ENCODE assay signal across 16 cellular contexts in genomic region chr4:133000012-133000411, GRCh38.
DNase-seq lines count a peak whose midpoint lies in the region; ATAC-seq, FAIRE-seq and TF ChIP-seq lines count a peak whose summit lies in the region.
"Had no signal": no experiment of that assay in that cellular context is flagged by ENCODE, and none has a peak within 500 bp of the region (broad histone marks: within the 10 kb centered on the region; RNA-seq: fewer than 3 reads in every experiment).

No MANE protein-coding gene starts in this region.

- H3K4me3 ChIP-seq in GM12878 (no peak overlapping the region), mesenchymal stem cell (ENCODE audit: insufficient read depth in 1 of 2, low read depth in 1 of 2, low read length in 2 of 2) (no peak overlapping the region), GM23248 (no peak overlapping the region)
- H3K4me3 ChIP-seq: heart right ventricle, psoas muscle, testis had no signal

- no peak overlapping the region for H2BK12ac ChIP-seq in mesenchymal stem cell (ENCODE audit: low read length in 2 of 2)

- no peak overlapping the region for H3K23ac ChIP-seq in mesenchymal stem cell (ENCODE audit: low read length in 2 of 2)

- DNase-seq in NAMALWA (ENCODE audit: low spot score), result peak; percentile 16
- DNase-seq in GM12878 (ENCODE audit: low read depth, low spot score), result no peak
- peak; percentile 70 for DNase-seq in mesenchymal stem cell
- DNase-seq in activated effector memory CD4-positive, alpha-beta T cell treated with Interleukin-2 at 50 U/mL for 16 hours, result no peak
- no peak for DNase-seq in D341Med (ENCODE audit: low spot score)
- no peak for DNase-seq in GM23248
- DNase-seq: activated gamma-delta T cell, caudate nucleus, heart right ventricle, NCI-H2227 treated with DMSO at 0.1 percent for 48 hours, psoas muscle, testis, WERI-Rb-1 had no signal

- RAD21 ChIA-PET in GM12878 (lab: Charles Lee; ENCODE audit: unreplicated experiment), result no interaction called here

- H3K4me1 Mint-ChIP-seq in activated T-helper 17 cell treated with anti-CD3 and anti-CD28 coated beads, Interleukin-2, amount 50 U/mL, for 72 hours, result no peaks in the 10 kb centered on the region

- no peaks in the 10 kb centered on the region for H3F3A ChIP-seq in GM23248 (ENCODE audit: insufficient read depth)

- H3K4me1 ChIP-seq in GM12878 (ENCODE audit: control insufficient read depth, insufficient read depth, low read length), result no peaks in the 10 kb centered on the region
- no peaks in the 10 kb centered on the region for H3K4me1 ChIP-seq in mesenchymal stem cell (ENCODE audit: control insufficient read depth, insufficient read depth, low read depth, low read length)
- no peaks in the 10 kb centered on the region for H3K4me1 ChIP-seq in GM23248 (ENCODE audit: insufficient read depth)
- H3K4me1 ChIP-seq: heart right ventricle, psoas muscle, testis had no signal

- H2AK5ac ChIP-seq in mesenchymal stem cell (ENCODE audit: low read length, severe bottlenecking), result no peak overlapping the region

- CTCF ChIA-PET in GM12878 (lab: Yijun Ruan, JAX), result no interaction called here

- H2AFZ ChIP-seq in GM12878 (ENCODE audit: control insufficient read depth, low read depth, low read length) (no peak overlapping the region), mesenchymal stem cell (ENCODE audit: low read depth, low read length) (no peak overlapping the region), GM23248 (no peak overlapping the region)

- H3K18ac ChIP-seq in mesenchymal stem cell (ENCODE audit: low read depth in 1 of 2, low read length in 2 of 2), result no peak overlapping the region

- H3K27ac ChIP-seq in GM12878 (ENCODE audit: control insufficient read depth, insufficient read depth) (no peak overlapping the region), mesenchymal stem cell (ENCODE audit: low read length, poor library complexity, severe bottlenecking) (no peak overlapping the region), GM23248 (no peak overlapping the region)
- H3K27ac ChIP-seq: heart right ventricle, psoas muscle, testis, WERI-Rb-1 had no signal

- no peak overlapping the region for H2BK120ac ChIP-seq in mesenchymal stem cell (ENCODE audit: low read depth, low read length)

- FAIRE-seq in GM12878 (lab: Jason Lieb, UNC), result no peak

- BruUV-seq in GM12878 (replicated peaks; lab: Mats Ljungman, UMichigan), result no TSS peak

- H3K9ac ChIP-seq in GM12878 (ENCODE audit: control insufficient read depth, insufficient read depth, low read length) (no peak overlapping the region), mesenchymal stem cell (ENCODE audit: low read length) (no peak overlapping the region), GM23248 (no peak overlapping the region)

- peaks cover 3% of the 10 kb centered on the region for H3K9me3 Mint-ChIP-seq in activated T-helper 17 cell treated with anti-CD3 and anti-CD28 coated beads, Interleukin-2, amount 50 U/mL, for 72 hours

- no peak overlapping the region for H3K4ac ChIP-seq in mesenchymal stem cell (ENCODE audit: low read depth in 1 of 2, low read length in 2 of 2)

- TF ChIP-seq CTCF in GM12878 (IDR thresholded peaks at IDR 0.05 in 2 of 3, conservative IDR thresholded peaks at IDR 0.05 in 1 of 3; ENCODE audit: control insufficient read depth in 2 of 3, extremely low read depth in 1 of 3, insufficient read depth in 1 of 3, low read depth in 3 of 3, low read length in 3 of 3), result no peak

- TF ChIP-seq POLR2A in GM12878 (IDR thresholded peaks at IDR 0.05; ENCODE audit: low read depth, low read length), result no peak

- TF ChIP-seq EP300 in GM12878 (IDR thresholded peaks at IDR 0.05; ENCODE audit: borderline replicate concordance in 1 of 2, control insufficient read depth in 1 of 2, low read depth in 2 of 2, low read length in 2 of 2), result no peak

- H3K27ac Mint-ChIP-seq in activated T-helper 17 cell treated with anti-CD3 and anti-CD28 coated beads, Interleukin-2, amount 50 U/mL, for 72 hours, result no peak overlapping the region

- no peaks in the 10 kb centered on the region; the same call in 1 of the 2 replicates for H3K9me2 ChIP-seq in GM23248 (ENCODE audit: insufficient read depth)

- H3K4me2 ChIP-seq in GM12878 (ENCODE audit: control insufficient read depth, insufficient read depth), result no peak overlapping the region
- H3K4me2 ChIP-seq in mesenchymal stem cell (ENCODE audit: low read length, poor library complexity, severe bottlenecking), result no peak overlapping the region
- no peak overlapping the region for H3K4me2 ChIP-seq in GM23248 (ENCODE audit: unreplicated experiment)

- SMC1A ChIA-PET in GM12878 (lab: Charles Lee; ENCODE audit: uncharacterized antibody, unreplicated experiment), result no interaction called here

- no peaks in the 10 kb centered on the region for H3K9me3 ChIP-seq in GM12878 (replicated peaks; ENCODE audit: control insufficient read depth, insufficient read depth, low read length)
- peaks cover 29% of the 10 kb centered on the region for H3K9me3 ChIP-seq in mesenchymal stem cell (ENCODE audit: control insufficient read depth, low read length)
- H3K9me3 ChIP-seq in GM23248 (ENCODE audit: low read depth), result no peaks in the 10 kb centered on the region
- H3K9me3 ChIP-seq: psoas muscle, testis had no signal

- no peak for TF ChIP-seq RAD21 in GM12878 (IDR thresholded peaks at IDR 0.05; ENCODE audit: insufficient read depth, low read depth, low read length)

- H3K79me2 ChIP-seq in GM12878 (ENCODE audit: control insufficient read depth, insufficient read depth, low read length) (no peaks in the 10 kb centered on the region), GM23248 (ENCODE audit: insufficient read depth) (no peaks in the 10 kb centered on the region)

- no peaks in the 10 kb centered on the region for H3K79me1 ChIP-seq in mesenchymal stem cell (replicated peaks; ENCODE audit: low read length, poor library complexity, severe bottlenecking)

- H3K4me3 Mint-ChIP-seq in activated T-helper 17 cell treated with anti-CD3 and anti-CD28 coated beads, Interleukin-2, amount 50 U/mL, for 72 hours, result no peak overlapping the region

- ATAC-seq in GM18868 (IDR thresholded peaks at IDR 0.05; ENCODE audit: unreplicated experiment) (peak; percentile 58), GM12878 (no peak)
- ATAC-seq in activated T-helper 17 cell treated with anti-CD3 and anti-CD28 coated beads, Interleukin-2, amount 50 U/mL, for 72 hours (replicated peaks), result no peak
- ATAC-seq: heart right ventricle, psoas muscle, SK-N-SH treated with all-trans-retinoic acid at 6 μM for 48 hours had no signal

- intact Hi-C loops in GM12878 (cut with micrococcal nuclease; ENCODE audit: unreplicated experiment), result no loop called here

- H4K20me1 ChIP-seq in GM12878 (ENCODE audit: control insufficient read depth, insufficient read depth) (no peaks in the 10 kb centered on the region), GM23248 (ENCODE audit: insufficient read depth) (no peaks in the 10 kb centered on the region)

- no peak overlapping the region for H4K8ac ChIP-seq in mesenchymal stem cell (ENCODE audit: low read length)

- H2BK15ac ChIP-seq in mesenchymal stem cell (ENCODE audit: low read depth, poor library complexity, severe bottlenecking), result no peak overlapping the region

- no peaks in the 10 kb centered on the region for H3K27me3 ChIP-seq in GM12878 (replicated peaks in 1 of 2; ENCODE audit: control insufficient read depth in 2 of 2, insufficient read depth in 2 of 2, low read length in 1 of 2)
- H3K27me3 ChIP-seq in mesenchymal stem cell (ENCODE audit: control insufficient read depth in 1 of 2, insufficient read depth in 1 of 2, low read length in 2 of 2), result no peaks in the 10 kb centered on the region
- no peaks in the 10 kb centered on the region for H3K27me3 ChIP-seq in GM23248 (replicated peaks; ENCODE audit: insufficient read depth)
- H3K27me3 ChIP-seq: heart right ventricle, testis had no signal

- in situ Hi-C loops in GM12878 (cut with MboI) (no loop called here), GM23248 (cut with MboI) (no loop called here)

- H2BK5ac ChIP-seq in mesenchymal stem cell (ENCODE audit: low read depth, low read length, poor library complexity, severe bottlenecking), result no peak overlapping the region

- no peak overlapping the region for H3K14ac ChIP-seq in mesenchymal stem cell (ENCODE audit: low read length in 2 of 2)

- 0% methylated on average over 3 of the region's 3 CpGs for WGBS in GM12878 (ENCODE audit: insufficient coverage, insufficient replicate concordance, low lambda C conversion rate, missing lambda C conversion rate)
- 75% methylated on average over 1 of the region's 3 CpGs for WGBS in mesenchymal stem cell
- 12% methylated on average over 3 of the region's 3 CpGs for WGBS in GM23248 (ENCODE audit: low coverage in 1 of 2, low lambda C conversion rate in 2 of 2, missing lambda C conversion rate in 2 of 2), 2 experiments

- H4K91ac ChIP-seq in mesenchymal stem cell (ENCODE audit: low read length), result no peak overlapping the region

- POLR2A ChIA-PET in GM12878 (lab: Charles Lee), result no interaction called here

- H3K36me3 ChIP-seq in GM12878 (ENCODE audit: control insufficient read depth in 2 of 2, insufficient read depth in 2 of 2, low read length in 1 of 2) (no peaks in the 10 kb centered on the region), mesenchymal stem cell (ENCODE audit: control insufficient read depth in 1 of 2, insufficient read depth in 2 of 2, low read depth in 1 of 2, low read length in 2 of 2) (no peaks in the 10 kb centered on the region), GM23248 (ENCODE audit: low read depth) (no peaks in the 10 kb centered on the region)
- H3K36me3 ChIP-seq: heart right ventricle, WERI-Rb-1 had no signal

- H3K27me3 Mint-ChIP-seq in activated T-helper 17 cell treated with anti-CD3 and anti-CD28 coated beads, Interleukin-2, amount 50 U/mL, for 72 hours, result no peaks in the 10 kb centered on the region

- no peaks in the 10 kb centered on the region for H3K36me3 Mint-ChIP-seq in activated T-helper 17 cell treated with anti-CD3 and anti-CD28 coated beads, Interleukin-2, amount 50 U/mL, for 72 hours (ENCODE audit: low read depth)

TF ChIP-seq in GM12878, 131 proteins besides CTCF, POLR2A, EP300 and RAD21:
- TF ChIP-seq RUNX3 (IDR thresholded peaks at IDR 0.05; ENCODE audit: low read length) (peak; percentile 29; the same call in 1 of the 2 replicates), STAT1 (conservative IDR thresholded peaks at IDR 0.05) (no peak)
TF ChIP-seq in GM12878: peak in this region for 1.

Comparison
In these comparisons a context has a peak if more than half of its experiments do, and no peak if none do; other contexts are left out.
1. DNase-seq: peak in NAMALWA (single experiment) and mesenchymal stem cell (single experiment); none in GM12878 (single experiment), activated effector memory CD4-positive, alpha-beta T cell treated with Interleukin-2 at 50 U/mL for 16 hours (single experiment), D341Med (single experiment) and GM23248 (single experiment).